ENCODE assay signal across 16 cellular contexts in the genomic region with DNA sequence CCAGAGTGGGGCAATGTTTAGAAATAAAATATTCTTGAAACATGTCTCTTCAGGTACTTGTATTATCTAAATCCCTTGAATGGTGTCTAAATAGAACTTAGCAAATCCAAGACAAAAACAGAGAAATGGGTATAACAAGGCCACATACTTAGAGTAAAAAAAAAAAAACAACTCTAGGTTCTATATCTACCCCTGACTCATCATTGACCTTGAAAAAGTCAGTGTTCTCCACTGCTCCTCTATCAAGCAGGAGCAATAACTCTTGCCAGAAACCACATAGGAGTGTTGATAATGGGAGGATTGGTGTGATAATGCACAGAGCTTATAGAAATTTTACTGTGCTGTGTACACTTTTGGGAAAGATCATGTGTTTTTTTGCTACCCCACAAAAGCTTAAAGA.
A peak's percentile ranks its signal among the peaks of the same experiment; 100 is the strongest.
DNase-seq lines count a peak whose midpoint lies in the region; ATAC-seq and TF ChIP-seq lines count a peak whose summit lies in the region.
"Had no signal": no experiment of that assay in that cellular context is flagged by ENCODE, and none has a peak within 500 bp of the region (broad histone marks: within the 10 kb centered on the region; RNA-seq: fewer than 3 reads in every experiment).

No MANE protein-coding gene starts in this region.

- no peak overlapping the region for H4K5ac ChIP-seq in IMR-90 (ENCODE audit: low read depth, low read length)

- H3K9me3 ChIP-seq in IMR-90 (ENCODE audit: control insufficient read depth, insufficient read depth, low read length) (no peaks in the 10 kb centered on the region), neural cell (ENCODE audit: low read length) (no peaks in the 10 kb centered on the region)
- H3K9me3 ChIP-seq: HAP-1, SJSA1 had no signal

- H3K27ac Mint-ChIP-seq in nephron progenitor cell = no peak overlapping the region

- H3K27ac ChIP-seq in IMR-90 (ENCODE audit: insufficient read depth, low read length) (no peak overlapping the region), neural cell (ENCODE audit: low read length) (peak overlapping the region; percentile 82)
- H3K27ac ChIP-seq: SJSA1 had no signal

- TF ChIP-seq CTCF in IMR-90 (conservative IDR thresholded peaks at IDR 0.05; ENCODE audit: low read depth, low read length) (no peak), choroid plexus epithelial cell (conservative IDR thresholded peaks at IDR 0.05; ENCODE audit: low read depth, low read length) (no peak), neural cell (IDR thresholded peaks at IDR 0.05; ENCODE audit: poor library complexity, severe bottlenecking) (no peak), nephron progenitor cell (IDR thresholded peaks at IDR 0.05) (no peak)

- H4K91ac ChIP-seq in IMR-90 (ENCODE audit: insufficient read depth, low read depth, low read length) = no peak overlapping the region

- no peaks in the 10 kb centered on the region for H4K20me1 ChIP-seq in IMR-90 (ENCODE audit: insufficient read depth, low read length)
- no peaks in the 10 kb centered on the region for H4K20me1 ChIP-seq in neural cell (ENCODE audit: insufficient read depth)

- no peak for TF ChIP-seq EP300 in neural cell (conservative IDR thresholded peaks at IDR 0.05; ENCODE audit: poor library complexity, severe bottlenecking)

- H3K9me3 Mint-ChIP-seq in nephron progenitor cell = no peaks in the 10 kb centered on the region

- H2AFZ ChIP-seq in IMR-90 (replicated peaks; ENCODE audit: low read length, poor library complexity) = no peak overlapping the region
- H2AFZ ChIP-seq in neural cell (ENCODE audit: low read depth, low read length) = no peak overlapping the region

- no peak overlapping the region for H2AK9ac ChIP-seq in IMR-90 (replicated peaks; ENCODE audit: low read depth, low read length, poor library complexity)

- H3F3A ChIP-seq in neural cell (ENCODE audit: insufficient read depth, low read length, poor library complexity, severe bottlenecking) = no peaks in the 10 kb centered on the region

- POLR2A ChIA-PET in IMR-90 (lab: Charles Lee; ENCODE audit: unreplicated experiment) = no interaction called here

- TF ChIP-seq POLR2A in IMR-90 (IDR thresholded peaks at IDR 0.05; ENCODE audit: low read depth, low read length) = no peak

- H3K79me1 ChIP-seq in IMR-90 (ENCODE audit: low read depth in 1 of 2, low read length in 2 of 2) = no peaks in the 10 kb centered on the region

- dilution Hi-C loops in IMR-90 (cut with HindIII; ENCODE audit: low sequenced_read_pairs, unreplicated experiment) = loop anchor here (25.0 kb wide), 1 partner anchor 231 kb away; no protein-coding TSS in a partner anchor

- no peak for TF ChIP-seq RAD21 in IMR-90 (IDR thresholded peaks at IDR 0.05; ENCODE audit: low read length)
- no peak for TF ChIP-seq RAD21 in neural cell (conservative IDR thresholded peaks at IDR 0.05)

- H3K4me3 ChIP-seq in IMR-90 (ENCODE audit: insufficient read depth, low read depth, low read length) (no peak overlapping the region), choroid plexus epithelial cell (ENCODE audit: low read depth, low read length) (no peak overlapping the region), neural cell (ENCODE audit: low read length) (no peak overlapping the region)
- H3K4me3 ChIP-seq: GM12878, HAP-1, SJSA1 had no signal

- no peaks in the 10 kb centered on the region for H3K9me2 ChIP-seq in neural cell (ENCODE audit: insufficient read depth, low read length)

- CTCF ChIA-PET in IMR-90 (lab: Yijun Ruan, JAX) = interaction anchor here (0.6 to 2.5 kb wide), 2 partner anchors 227 to 1410 kb away, joined by 6 to 15 read pairs; no protein-coding TSS in a partner anchor

- no peaks in the 10 kb centered on the region for H3K36me3 ChIP-seq in IMR-90 (ENCODE audit: control insufficient read depth, insufficient read depth, low read length)
- no peaks in the 10 kb centered on the region for H3K36me3 ChIP-seq in neural cell (ENCODE audit: insufficient read depth, low read length)
- H3K36me3 ChIP-seq: HAP-1, SJSA1 had no signal

- in situ Hi-C loops in IMR-90 (cut with MboI; ENCODE audit: low sequenced_read_pairs) = loop anchor here (10.0 kb wide), 1 partner anchor 344 kb away; no protein-coding TSS in a partner anchor
- in situ Hi-C loops in SK-MEL-5 (cut with HindIII; ENCODE audit: low pct_unique_long_range_greater_than_20kb, low sequenced_read_pairs) = no loop called here

- H2AK5ac ChIP-seq in IMR-90 (ENCODE audit: low read depth, low read length) = no peak overlapping the region

- H3K9ac ChIP-seq in IMR-90 (ENCODE audit: low read depth, low read length) (no peak overlapping the region), neural cell (ENCODE audit: low read length) (no peak overlapping the region)

- DNase-seq in IMR-90 = peak; percentile 14
- DNase-seq in SK-MEL-5 (ENCODE audit: low read depth, low spot score) = peak; percentile 33
- peak; percentile 59 for DNase-seq in choroid plexus epithelial cell (ENCODE audit: low read depth)
- DNase-seq in activated CD4-positive, alpha-beta T cell treated with anti-CD3 and anti-CD28 coated beads, Interleukin-2, amount 50 U/mL, for 4 hours = no peak
- DNase-seq in cerebellum (ENCODE audit: low spot score) = no peak
- no peak for DNase-seq in nephron progenitor cell
- DNase-seq: NCI-H1048; NCI-H146; NCI-H2081 treated with DMSO at 0.1 percent for 48 hours; NCI-H524 treated with DMSO at 0.1 percent for 48 hours; NK-92 treated with Interleukin-12 subunit alpha and Interleukin-12 subunit beta, amount 100 ng/mL, for 24 hours had no signal

- H2BK5ac ChIP-seq in IMR-90 (ENCODE audit: low read depth, low read length, poor library complexity, severe bottlenecking) = no peak overlapping the region

- H3K4me2 ChIP-seq in IMR-90 (ENCODE audit: low read depth, low read length) (no peak overlapping the region), neural cell (ENCODE audit: low read length) (no peak overlapping the region)

- H2BK15ac ChIP-seq in IMR-90 (ENCODE audit: low read depth, low read length) = no peak overlapping the region

- H3K79me2 ChIP-seq in neural cell (replicated peaks; ENCODE audit: insufficient read depth, low read length) = no peaks in the 10 kb centered on the region

- H4K8ac ChIP-seq in IMR-90 (ENCODE audit: low read depth in 2 of 2, low read length in 2 of 2) = no peak overlapping the region

- ATAC-seq in IMR-90 (ENCODE audit: low read depth) = no peak
- ATAC-seq in HG03108 (IDR thresholded peaks at IDR 0.05; ENCODE audit: unreplicated experiment) = no peak
- ATAC-seq: GM12878 had no signal

- no peak overlapping the region for H2BK20ac ChIP-seq in IMR-90 (ENCODE audit: low read depth, low read length)

- H3K14ac ChIP-seq in IMR-90 (replicated peaks; ENCODE audit: low read depth, low read length) = no peak overlapping the region

- no peaks in the 10 kb centered on the region for H3K9me1 ChIP-seq in IMR-90 (ENCODE audit: insufficient read depth, low read length)

- no peak overlapping the region for H3K23ac ChIP-seq in IMR-90 (ENCODE audit: low read depth, low read length)

- intact Hi-C loops in IMR-90 (cut with micrococcal nuclease) = loop anchor here (10.0 kb wide), 1 partner anchor 1566 kb away; no protein-coding TSS in a partner anchor

- no peak overlapping the region for H3K56ac ChIP-seq in IMR-90 (ENCODE audit: extremely low read depth, insufficient read depth, low read length)

- H3K18ac ChIP-seq in IMR-90 (ENCODE audit: low read depth, low read length) = no peak overlapping the region

- H3K27me3 ChIP-seq in IMR-90 (ENCODE audit: control insufficient read depth, insufficient read depth, low read length) (no peaks in the 10 kb centered on the region), neural cell (ENCODE audit: insufficient read depth, low read depth, low read length) (no peaks in the 10 kb centered on the region)
- H3K27me3 ChIP-seq: SJSA1 had no signal

- BruUV-seq in IMR-90 (replicated peaks; lab: Mats Ljungman, UMichigan) = no TSS peak

- no peak overlapping the region for H3K4me3 Mint-ChIP-seq in nephron progenitor cell

- H3K27me3 Mint-ChIP-seq in nephron progenitor cell (ENCODE audit: low read depth, poor library complexity) = no peaks in the 10 kb centered on the region

- H2BK120ac ChIP-seq in IMR-90 (ENCODE audit: low read depth, low read length) = no peak overlapping the region

- no peaks in the 10 kb centered on the region for H3K4me1 ChIP-seq in IMR-90 (ENCODE audit: control insufficient read depth, insufficient read depth, low read length)

- no peak overlapping the region for H3K4ac ChIP-seq in IMR-90 (ENCODE audit: low read depth, low read length)

- H3K36me3 Mint-ChIP-seq in nephron progenitor cell (ENCODE audit: low read depth) = no peaks in the 10 kb centered on the region

- no peaks in the 10 kb centered on the region for H3K4me1 Mint-ChIP-seq in nephron progenitor cell

TF ChIP-seq in IMR-90, 13 proteins besides CTCF, POLR2A, EP300 and RAD21 (continues in another document):
- TF ChIP-seq RFX5 (IDR thresholded peaks at IDR 0.05; ENCODE audit: low read depth, low read length) (no peak), SMC3 (IDR thresholded peaks at IDR 0.05; ENCODE audit: low read depth, low read length) (no peak), MXI1 (IDR thresholded peaks at IDR 0.05; ENCODE audit: borderline replicate concordance, low read depth, low read length) (no peak), RCOR1 (IDR thresholded peaks at IDR 0.05; ENCODE audit: insufficient replicate concordance, low read length) (no peak), CHD1 (IDR thresholded peaks at IDR 0.05; ENCODE audit: low read depth, low read length) (no peak), FOS (IDR thresholded peaks at IDR 0.05; ENCODE audit: low read depth, low read length) (no peak)

TF ChIP-seq in neural cell, 6 proteins besides CTCF, POLR2A, EP300 and RAD21 (continues in another document):
- no peak for TF ChIP-seq MXI1 (conservative IDR thresholded peaks at IDR 0.05; ENCODE audit: poor library complexity, severe bottlenecking)

Comparison
In these comparisons a context has a peak if more than half of its experiments do, and no peak if none do; other contexts are left out.
1. DNase-seq: peak in IMR-90 (single experiment), SK-MEL-5 (single experiment) and choroid plexus epithelial cell (single experiment); none in activated CD4-positive, alpha-beta T cell treated with anti-CD3 and anti-CD28 coated beads, Interleukin-2, amount 50 U/mL, for 4 hours (0 of 2), cerebellum (single experiment) and nephron progenitor cell (single experiment).